ENCODE assay signal across 9 cellular contexts in genomic region chr1:44806025-44806703, GRCh38. TPM values are rescaled to one million over a fixed set of nuclear protein-coding genes. Genes with fewer than 3 reads are reported as not detected.
DNase-seq lines count a peak whose midpoint lies in the region; ATAC-seq, FAIRE-seq and TF ChIP-seq lines count a peak whose summit lies in the region.
"Had no signal": no experiment of that assay in that cellular context is flagged by ENCODE, and none has a peak within 500 bp of the region (broad histone marks: within the 10 kb centered on the region; RNA-seq: fewer than 3 reads in every experiment).

No MANE protein-coding gene starts in this region.

- no peak overlapping the region for H3K56ac ChIP-seq in mesendoderm (ENCODE audit: low read length)

- peaks cover 3% of the 10 kb centered on the region for H3K79me1 ChIP-seq in mesendoderm (ENCODE audit: low read length)

- H2AK5ac ChIP-seq in mesendoderm (ENCODE audit: low read length) = no peak overlapping the region

- intact Hi-C loops in breast epithelium (cut with DNase I; ENCODE audit: low total_unique reads) = no loop called here
- intact Hi-C loops in tibial artery (cut with DNase I; ENCODE audit: low total_unique reads) = no loop called here

- no peak for TF ChIP-seq POLR2A in breast epithelium (IDR thresholded peaks at IDR 0.05)

- H2BK5ac ChIP-seq in mesendoderm (ENCODE audit: low read length) = no peak overlapping the region

- H3K9me3 Mint-ChIP-seq in activated T-cell treated with anti-CD3 and anti-CD28 coated beads, Interleukin-2, amount 50 U/mL, for 4 hours = no peaks in the 10 kb centered on the region
- H3K9me3 Mint-ChIP-seq in activated T-cell treated with anti-CD3 and anti-CD28 coated beads, Interleukin-2, amount 50 U/mL, for 72 hours = no peaks in the 10 kb centered on the region
- no peaks in the 10 kb centered on the region for H3K9me3 Mint-ChIP-seq in nephron progenitor cell

- peak overlapping the region; percentile 93 for H3K4me3 Mint-ChIP-seq in activated T-cell treated with anti-CD3 and anti-CD28 coated beads, Interleukin-2, amount 50 U/mL, for 4 hours
- peak overlapping the region in 1 of 2 donors; percentile 8 for H3K4me3 Mint-ChIP-seq in activated T-cell treated with anti-CD3 and anti-CD28 coated beads, Interleukin-2, amount 50 U/mL, for 72 hours
- H3K4me3 Mint-ChIP-seq in nephron progenitor cell = no peak overlapping the region

- H3K4me3 ChIP-seq in breast epithelium (peak overlapping the region in 2 of 3 donors; percentile 3 to 41), mesendoderm (ENCODE audit: low read length) (no peak overlapping the region), tibial artery (peak overlapping the region in 1 of 2 donors; percentile 25)

- TF ChIP-seq CTCF in breast epithelium (IDR thresholded peaks at IDR 0.05) = no peak
- no peak for TF ChIP-seq CTCF in tibial artery (IDR thresholded peaks at IDR 0.05)
- no peak for TF ChIP-seq CTCF in nephron progenitor cell (IDR thresholded peaks at IDR 0.05)

- no peak for ATAC-seq in activated T-cell treated with anti-CD3 and anti-CD28 coated beads, Interleukin-2, amount 50 U/mL, for 4 hours
- ATAC-seq in activated T-cell treated with anti-CD3 and anti-CD28 coated beads, Interleukin-2, amount 50 U/mL, for 72 hours (replicated peaks in 1 of 2) = no peak

- peak overlapping the region; percentile 100 for H3K27ac ChIP-seq in breast epithelium
- H3K27ac ChIP-seq in mesendoderm (ENCODE audit: low read depth, low read length) = peak overlapping the region; percentile 96
- peak overlapping the region; percentile 94 to 97 for H3K27ac ChIP-seq in tibial artery

- H3K9me3 ChIP-seq in breast epithelium = no peaks in the 10 kb centered on the region
- no peaks in the 10 kb centered on the region for H3K9me3 ChIP-seq in tibial artery

- H3K27me3 ChIP-seq in breast epithelium (no peaks in the 10 kb centered on the region), mesendoderm (ENCODE audit: insufficient read depth, low read length, poor library complexity) (no peaks in the 10 kb centered on the region), tibial artery (no peaks in the 10 kb centered on the region)

- H3K4me2 ChIP-seq in mesendoderm (ENCODE audit: low read length) = no peak overlapping the region

- H3K9ac ChIP-seq in mesendoderm (ENCODE audit: low read length) = no peak overlapping the region

- no peak for FAIRE-seq in HTR-8/SVneo (lab: Jason Lieb, UNC)

- no peaks in the 10 kb centered on the region for H3K27me3 Mint-ChIP-seq in activated T-cell treated with anti-CD3 and anti-CD28 coated beads, Interleukin-2, amount 50 U/mL, for 4 hours (ENCODE audit: low read depth)
- H3K27me3 Mint-ChIP-seq in activated T-cell treated with anti-CD3 and anti-CD28 coated beads, Interleukin-2, amount 50 U/mL, for 72 hours (ENCODE audit: low read depth) = no peaks in the 10 kb centered on the region
- H3K27me3 Mint-ChIP-seq in nephron progenitor cell (ENCODE audit: low read depth, poor library complexity) = no peaks in the 10 kb centered on the region

- H3K4ac ChIP-seq in mesendoderm (ENCODE audit: low read depth, low read length) = no peak overlapping the region

- no peak overlapping the region for H3K18ac ChIP-seq in mesendoderm (ENCODE audit: low read length)

- no peak overlapping the region for H4K8ac ChIP-seq in mesendoderm (ENCODE audit: low read depth, low read length)

- H3K4me1 ChIP-seq in breast epithelium = peaks cover 36 to 43% of the 10 kb centered on the region in 2 donors
- H3K4me1 ChIP-seq in mesendoderm (ENCODE audit: control insufficient read depth, low read depth, low read length) = peaks cover 23% of the 10 kb centered on the region
- H3K4me1 ChIP-seq in tibial artery = peaks cover 16 to 97% (median 81%) of the 10 kb centered on the region in 4 donors

- H3K36me3 ChIP-seq in breast epithelium = no peaks in the 10 kb centered on the region
- no peaks in the 10 kb centered on the region for H3K36me3 ChIP-seq in mesendoderm (ENCODE audit: control insufficient read depth, insufficient read depth, low read length)
- peaks cover 11 to 44% (median 41%) of the 10 kb centered on the region in 3 donors for H3K36me3 ChIP-seq in tibial artery

- WGBS in mesendoderm (ENCODE audit: extremely low coverage, insufficient coverage, low lambda C conversion rate) = no CpG with 5 or more reads among the region's 70 CpGs

- DNase-seq in activated T-cell treated with anti-CD3 and anti-CD28 coated beads, Interleukin-2, amount 50 U/mL, for 4 hours = no peak
- DNase-seq in activated T-cell treated with anti-CD3 and anti-CD28 coated beads, Interleukin-2, amount 50 U/mL, for 72 hours = no peak
- DNase-seq in breast epithelium (ENCODE audit: low spot score in 2 of 2) (peak in 1 of 2 donors; percentile 49), mesendoderm (no peak), tibial artery (peak; percentile 21 to 69), HTR-8/SVneo (ENCODE audit: insufficient read length, low spot score) (no peak), nephron progenitor cell (no peak), NCI-H1417 (lab: John Stamatoyannopoulos, UW) (no peak)
- DNase-seq: amygdala had no signal

- H3K36me3 Mint-ChIP-seq in activated T-cell treated with anti-CD3 and anti-CD28 coated beads, Interleukin-2, amount 50 U/mL, for 4 hours (ENCODE audit: insufficient read depth) = peaks cover 54% of the 10 kb centered on the region
- peaks cover 15 to 34% of the 10 kb centered on the region in 2 donors for H3K36me3 Mint-ChIP-seq in activated T-cell treated with anti-CD3 and anti-CD28 coated beads, Interleukin-2, amount 50 U/mL, for 72 hours (ENCODE audit: insufficient read depth in 2 of 2)
- peaks cover 16% of the 10 kb centered on the region for H3K36me3 Mint-ChIP-seq in nephron progenitor cell (ENCODE audit: low read depth)

- no peak overlapping the region for H4K5ac ChIP-seq in mesendoderm (ENCODE audit: low read length)

- H2BK15ac ChIP-seq in mesendoderm (replicated peaks; ENCODE audit: low read depth) = no peak overlapping the region

- H3K79me2 ChIP-seq in mesendoderm (ENCODE audit: control insufficient read depth, insufficient read depth, low read length) = no peaks in the 10 kb centered on the region

- peaks cover 79% of the 10 kb centered on the region for H3K4me1 Mint-ChIP-seq in activated T-cell treated with anti-CD3 and anti-CD28 coated beads, Interleukin-2, amount 50 U/mL, for 4 hours (ENCODE audit: low read depth)
- peaks cover 90% of the 10 kb centered on the region for H3K4me1 Mint-ChIP-seq in activated T-cell treated with anti-CD3 and anti-CD28 coated beads, Interleukin-2, amount 50 U/mL, for 72 hours (ENCODE audit: low read depth)
- H3K4me1 Mint-ChIP-seq in nephron progenitor cell = peaks cover 70% of the 10 kb centered on the region

- no peak overlapping the region for H3K23ac ChIP-seq in mesendoderm (ENCODE audit: low read length)

- H2BK120ac ChIP-seq in mesendoderm (ENCODE audit: low read depth, low read length) = no peak overlapping the region

- no peak overlapping the region for H3K27ac Mint-ChIP-seq in activated T-cell treated with anti-CD3 and anti-CD28 coated beads, Interleukin-2, amount 50 U/mL, for 72 hours
- no peak overlapping the region for H3K27ac Mint-ChIP-seq in nephron progenitor cell

RNA-seq across cellular contexts. Expression of gene DYNLT4, which starts 1.0 kb away (rescaled TPM):
- total RNA-seq in activated T-cell treated with anti-CD3 and anti-CD28 coated beads, Interleukin-2, amount 50 U/mL, for 4 hours = not detected
- total RNA-seq in activated T-cell treated with anti-CD3 and anti-CD28 coated beads, Interleukin-2, amount 50 U/mL, for 72 hours = 1 to 10 TPM in 1 of 2 donors, not detected in 1; 1.5 TPM
- total RNA-seq in breast epithelium = 1 to 10 TPM in 2 of 3 donors, under 1 TPM in 1; 0.80 to 2.0 (median 1.3) TPM
- not detected for polyA plus RNA-seq in mesendoderm (2013, experiment 1 of 2)
- polyA plus RNA-seq in mesendoderm (2013, experiment 2 of 2) = not detected

RNA-seq across cellular contexts. Expression of gene BTBD19, which starts 2.2 kb away (rescaled TPM):
- total RNA-seq in activated T-cell treated with anti-CD3 and anti-CD28 coated beads, Interleukin-2, amount 50 U/mL, for 4 hours = 10 to 100 TPM in 1 of 3 donors, 1 to 10 TPM in 2; 8.2 to 14.0 (median 8.3) TPM
- 10 to 100 TPM in 1 of 2 donors, 1 to 10 TPM in 1; 9.4 to 16.8 TPM for total RNA-seq in activated T-cell treated with anti-CD3 and anti-CD28 coated beads, Interleukin-2, amount 50 U/mL, for 72 hours
- 1 to 10 TPM; 3.8 to 7.0 (median 6.9) TPM for total RNA-seq in breast epithelium
- polyA plus RNA-seq in mesendoderm (2013, experiment 1 of 2) = 0.95 TPM
- 0.85 TPM for polyA plus RNA-seq in mesendoderm (2013, experiment 2 of 2)

RNA-seq across cellular contexts. Expression of gene PLK3, which starts 6.0 kb away (rescaled TPM):
- total RNA-seq in activated T-cell treated with anti-CD3 and anti-CD28 coated beads, Interleukin-2, amount 50 U/mL, for 4 hours = 100 to 1,000 TPM; 186 to 239 (median 203) TPM
- total RNA-seq in activated T-cell treated with anti-CD3 and anti-CD28 coated beads, Interleukin-2, amount 50 U/mL, for 72 hours = 10 to 100 TPM; 53.4 to 60.7 TPM
- total RNA-seq in breast epithelium = 10 to 100 TPM; 13.6 to 29.0 (median 21.6) TPM
- 6.3 TPM for polyA plus RNA-seq in mesendoderm (2013, experiment 1 of 2)
- 6.2 TPM for polyA plus RNA-seq in mesendoderm (2013, experiment 2 of 2)

RNA-seq across cellular contexts. Expression of gene BEST4, which starts 18.2 kb away (rescaled TPM):
- under 1 TPM; 0.53 to 0.63 (median 0.57) TPM for total RNA-seq in activated T-cell treated with anti-CD3 and anti-CD28 coated beads, Interleukin-2, amount 50 U/mL, for 4 hours
- 1 to 10 TPM; 2.5 to 2.6 TPM for total RNA-seq in activated T-cell treated with anti-CD3 and anti-CD28 coated beads, Interleukin-2, amount 50 U/mL, for 72 hours
- total RNA-seq in breast epithelium = under 1 TPM in 2 of 3 donors, not detected in 1; 0.15 to 0.66 TPM
- 0.56 TPM for polyA plus RNA-seq in mesendoderm (2013, experiment 1 of 2)
- polyA plus RNA-seq in mesendoderm (2013, experiment 2 of 2) = 0.55 TPM

RNA-seq across cellular contexts. Expression of gene RPS8, which starts 30.8 kb away (rescaled TPM):
- total RNA-seq in activated T-cell treated with anti-CD3 and anti-CD28 coated beads, Interleukin-2, amount 50 U/mL, for 4 hours = 1,000 to 10,000 TPM; 2,825 to 3,013 (median 2,945) TPM
- total RNA-seq in activated T-cell treated with anti-CD3 and anti-CD28 coated beads, Interleukin-2, amount 50 U/mL, for 72 hours = 1,000 to 10,000 TPM; 2,862 to 3,010 TPM
- 1,000 to 10,000 TPM; 2,158 to 3,355 (median 2,591) TPM for total RNA-seq in breast epithelium
- 6,091 TPM for polyA plus RNA-seq in mesendoderm (2013, experiment 1 of 2)
- polyA plus RNA-seq in mesendoderm (2013, experiment 2 of 2) = 6,012 TPM

Comparison
In these comparisons a context has a peak if more than half of its experiments do, and no peak if none do; other contexts are left out.
1. DNase-seq: peak in tibial artery (2 of 2); none in activated T-cell treated with anti-CD3 and anti-CD28 coated beads, Interleukin-2, amount 50 U/mL, for 4 hours (single experiment), activated T-cell treated with anti-CD3 and anti-CD28 coated beads, Interleukin-2, amount 50 U/mL, for 72 hours (0 of 2), mesendoderm (single experiment), HTR-8/SVneo (single experiment), nephron progenitor cell (single experiment) and NCI-H1417 (0 of 3).
2. Peak in every context shown above with its lines, with median percentiles within 50 percentile points of each other: H3K27ac ChIP-seq.